ENCODE assay signal across 18 cellular contexts in genomic region chr22:45972091-45972867, GRCh38. TPM values are rescaled to one million over a fixed set of nuclear protein-coding genes. Genes with fewer than 3 reads are reported as not detected.
A peak's percentile ranks its signal among the peaks of the same experiment; 100 is the strongest.
DNase-seq lines count a peak whose midpoint lies in the region; ATAC-seq and TF ChIP-seq lines count a peak whose summit lies in the region.
"Had no signal": no experiment of that assay in that cellular context is flagged by ENCODE, and none has a peak within 500 bp of the region (broad histone marks: within the 10 kb centered on the region; RNA-seq: fewer than 3 reads in every experiment).

No MANE protein-coding gene starts in this region.

- no peaks in the 10 kb centered on the region for H3K9me3 Mint-ChIP-seq in osteocyte (ENCODE audit: unreplicated experiment)
- H3K9me3 Mint-ChIP-seq in CD8-positive, alpha-beta T cell, result no peaks in the 10 kb centered on the region
- H3K9me3 Mint-ChIP-seq: stimulated activated naive B cell treated with anti-CD40 and anti-IgM and Interleukin-4, amounts not matched to agents 10 μg/mL and 1 μg/mL and 100 μg/mL, for 72 hours; T-helper 2 cell treated with Interferon-gamma antibody and Interleukin-4, amounts not matched to agents 5 μg/mL and 100 μg/mL, for 36 hours had no signal

- WGBS in esophagus, 2 donors, result 20 to 24% methylated on average over 48 to 82 of the region's 82 CpGs

- no peak for TF ChIP-seq POLR2A in gastrocnemius medialis (IDR thresholded peaks at IDR 0.05)

- H3K4me1 Mint-ChIP-seq in osteocyte (ENCODE audit: unreplicated experiment), result peaks cover 15% of the 10 kb centered on the region
- peaks cover 7% of the 10 kb centered on the region for H3K4me1 Mint-ChIP-seq in CD8-positive, alpha-beta T cell (ENCODE audit: low read depth)

- H3K27me3 Mint-ChIP-seq in osteocyte (ENCODE audit: unreplicated experiment), result peaks cover 28% of the 10 kb centered on the region
- H3K27me3 Mint-ChIP-seq in CD8-positive, alpha-beta T cell (ENCODE audit: low read depth), result peaks cover 39% of the 10 kb centered on the region

- no peaks in the 10 kb centered on the region for H3K36me3 ChIP-seq in NT2/D1 (ENCODE audit: insufficient read depth, insufficient read length, low read length)
- H3K36me3 ChIP-seq in esophagus (ENCODE audit: control insufficient read depth in 2 of 2, insufficient read depth in 2 of 2, low read length in 1 of 2), result peaks cover 0 to 3% of the 10 kb centered on the region in 2 donors
- no peaks in the 10 kb centered on the region for H3K36me3 ChIP-seq in CD8-positive, alpha-beta T cell (ENCODE audit: insufficient read depth, low read length)
- H3K36me3 ChIP-seq in gastrocnemius medialis, result no peaks in the 10 kb centered on the region

- no peak for TF ChIP-seq CTCF in osteocyte (IDR thresholded peaks at IDR 0.05)
- no peak for TF ChIP-seq CTCF in CD8-positive, alpha-beta T cell (IDR thresholded peaks at IDR 0.05)
- TF ChIP-seq CTCF in gastrocnemius medialis (IDR thresholded peaks at IDR 0.05 in 4 of 5, conservative IDR thresholded peaks at IDR 0.05 in 1 of 5), result no peak

- peaks cover 64% of the 10 kb centered on the region for H3K27me3 ChIP-seq in NT2/D1 (ENCODE audit: insufficient read depth, insufficient read length)
- peaks cover 0 to 14% of the 10 kb centered on the region in 2 donors for H3K27me3 ChIP-seq in esophagus (ENCODE audit: control insufficient read depth in 1 of 2, insufficient read depth in 2 of 2, low read length in 2 of 2)
- peaks cover 18% of the 10 kb centered on the region for H3K27me3 ChIP-seq in CD8-positive, alpha-beta T cell (ENCODE audit: insufficient read depth, low read length)
- peaks cover 75 to 86% (median 77%) of the 10 kb centered on the region in 3 donors for H3K27me3 ChIP-seq in gastrocnemius medialis

- in situ Hi-C loops in gastrocnemius medialis (cut with MboI; ENCODE audit: low sequenced_read_pairs in 4 of 4), result no loop called here

- peaks cover 20% of the 10 kb centered on the region for H3K4me1 ChIP-seq in NT2/D1 (ENCODE audit: insufficient read depth, insufficient read length)
- H3K4me1 ChIP-seq in esophagus (ENCODE audit: control insufficient read depth in 2 of 2, insufficient read depth in 2 of 2, low read length in 1 of 2), result peaks cover 6 to 14% of the 10 kb centered on the region in 2 donors
- no peaks in the 10 kb centered on the region for H3K4me1 ChIP-seq in CD8-positive, alpha-beta T cell (ENCODE audit: insufficient read depth, low read length)
- peaks cover 5 to 15% of the 10 kb centered on the region in 2 donors for H3K4me1 ChIP-seq in gastrocnemius medialis

- H3K9me3 ChIP-seq in NT2/D1 (ENCODE audit: insufficient read depth, low read length) (peaks cover 16% of the 10 kb centered on the region; the same call in 1 of the 2 replicates), esophagus (ENCODE audit: control insufficient read depth in 2 of 2, insufficient read depth in 1 of 2, low read depth in 1 of 2, low read length in 1 of 2) (no peaks in the 10 kb centered on the region), gastrocnemius medialis (no peaks in the 10 kb centered on the region)
- H3K9me3 ChIP-seq in CD8-positive, alpha-beta T cell (ENCODE audit: low read length), result no peaks in the 10 kb centered on the region

- ATAC-seq in HG03565 (IDR thresholded peaks at IDR 0.05; ENCODE audit: unreplicated experiment) (no peak), HG03571 (IDR thresholded peaks at IDR 0.05; ENCODE audit: unreplicated experiment) (no peak), gastrocnemius medialis (no peak)
- ATAC-seq in CD8-positive, alpha-beta T cell, result no peak
- ATAC-seq: HCT116; Panc1; stimulated activated naive B cell treated with anti-CD40 and anti-IgM and Interleukin-4, amounts not matched to agents 10 μg/mL and 1 μg/mL and 100 μg/mL, for 72 hours had no signal

- POLR2A ChIA-PET in CD8-positive, alpha-beta T cell (lab: Charles Lee), result no interaction called here

- H3K36me3 Mint-ChIP-seq in osteocyte (ENCODE audit: unreplicated experiment), result peaks cover 2% of the 10 kb centered on the region
- no peaks in the 10 kb centered on the region for H3K36me3 Mint-ChIP-seq in CD8-positive, alpha-beta T cell
- H3K36me3 Mint-ChIP-seq: brain; CD4-positive, CD25-positive, alpha-beta regulatory T cell; stimulated activated naive B cell treated with anti-CD40 and anti-IgM and Interleukin-4, amounts not matched to agents 10 μg/mL and 1 μg/mL and 100 μg/mL, for 72 hours had no signal

- DNase-seq in D341Med (ENCODE audit: low spot score) (peak; percentile 57), NT2/D1 (ENCODE audit: low read depth, low spot score) (no peak), osteocyte (ENCODE audit: extremely low spot score, unreplicated experiment) (no peak), gastrocnemius medialis (no peak)
- no peak for DNase-seq in CD8-positive, alpha-beta T cell
- DNase-seq: activated CD4-positive, alpha-beta T cell treated with anti-CD3 and anti-CD28 coated beads, Interleukin-2, amount 50 U/mL, for 4 hours; CD4-positive, CD25-positive, alpha-beta regulatory T cell; GDM1; MM.1S; stimulated activated naive B cell treated with anti-CD40 and anti-IgM and Interleukin-4, amounts not matched to agents 10 μg/mL and 1 μg/mL and 100 μg/mL, for 72 hours had no signal

- intact Hi-C loops in CD8-positive, alpha-beta T cell (cut with DNase I, micrococcal nuclease), result no loop called here
- intact Hi-C loops in gastrocnemius medialis (cut with DNase I; ENCODE audit: low total_unique reads), result no loop called here

- peak overlapping the region; percentile 35 for H3K4me3 Mint-ChIP-seq in osteocyte (ENCODE audit: unreplicated experiment)
- no peak overlapping the region for H3K4me3 Mint-ChIP-seq in CD8-positive, alpha-beta T cell
- H3K4me3 Mint-ChIP-seq: CD4-positive, CD25-positive, alpha-beta regulatory T cell; stimulated activated naive B cell treated with anti-CD40 and anti-IgM and Interleukin-4, amounts not matched to agents 10 μg/mL and 1 μg/mL and 100 μg/mL, for 72 hours; T-helper 2 cell treated with Interferon-gamma antibody and Interleukin-4, amounts not matched to agents 5 μg/mL and 100 μg/mL, for 36 hours had no signal

- no peak overlapping the region for H3K27ac ChIP-seq in esophagus (ENCODE audit: low read depth in 2 of 2, low read length in 1 of 2)
- H3K27ac ChIP-seq in CD8-positive, alpha-beta T cell (ENCODE audit: low read depth, low read length), result no peak overlapping the region
- H3K27ac ChIP-seq in gastrocnemius medialis, result no peak overlapping the region

- H3K4me3 ChIP-seq in NT2/D1 (ENCODE audit: insufficient read length, low read depth) (peak overlapping the region; percentile 15), esophagus (ENCODE audit: low read depth in 1 of 2, low read length in 2 of 2) (peak overlapping the region; percentile 7 to 20), gastrocnemius medialis (no peak overlapping the region)
- H3K4me3 ChIP-seq in CD8-positive, alpha-beta T cell (ENCODE audit: low read depth, low read length), result no peak overlapping the region

- CTCF ChIA-PET in CD8-positive, alpha-beta T cell (lab: Charles Lee), result no interaction called here

- no peak overlapping the region for H3K27ac Mint-ChIP-seq in osteocyte (ENCODE audit: unreplicated experiment)
- H3K27ac Mint-ChIP-seq in CD8-positive, alpha-beta T cell, result no peak overlapping the region
- H3K27ac Mint-ChIP-seq: CD4-positive, CD25-positive, alpha-beta regulatory T cell; stimulated activated naive B cell treated with anti-CD40 and anti-IgM and Interleukin-4, amounts not matched to agents 10 μg/mL and 1 μg/mL and 100 μg/mL, for 72 hours; T-helper 2 cell treated with Interferon-gamma antibody and Interleukin-4, amounts not matched to agents 5 μg/mL and 100 μg/mL, for 36 hours had no signal

- no peak overlapping the region for H3K9ac ChIP-seq in NT2/D1 (ENCODE audit: insufficient read length, low read depth)

RNA-seq across cellular contexts. Expression of gene WNT7B, which starts 4.7 kb away (rescaled TPM):
- polyA plus RNA-seq in esophagus, result 1 to 10 TPM; 6.6 to 6.8 TPM
- 2.3 and 2.7 TPM in 2 replicates for total RNA-seq in osteocyte
- total RNA-seq in CD8-positive, alpha-beta T cell, result not detected
- total RNA-seq in gastrocnemius medialis, result not detected
- total RNA-seq: CD4-positive, CD25-positive, alpha-beta regulatory T cell; mononuclear cell had no signal
- polyA plus RNA-seq: CD4-positive, CD25-positive, alpha-beta regulatory T cell had no signal

Comparison
In these comparisons a context has a peak if more than half of its experiments do, and no peak if none do; other contexts are left out.
1. H3K4me3 ChIP-seq: peak in NT2/D1 (single experiment) and esophagus (2 of 2); none in CD8-positive, alpha-beta T cell (single experiment) and gastrocnemius medialis (0 of 4).